2 cellular contexts compared by ENCODE assay signal in the genomic region with DNA sequence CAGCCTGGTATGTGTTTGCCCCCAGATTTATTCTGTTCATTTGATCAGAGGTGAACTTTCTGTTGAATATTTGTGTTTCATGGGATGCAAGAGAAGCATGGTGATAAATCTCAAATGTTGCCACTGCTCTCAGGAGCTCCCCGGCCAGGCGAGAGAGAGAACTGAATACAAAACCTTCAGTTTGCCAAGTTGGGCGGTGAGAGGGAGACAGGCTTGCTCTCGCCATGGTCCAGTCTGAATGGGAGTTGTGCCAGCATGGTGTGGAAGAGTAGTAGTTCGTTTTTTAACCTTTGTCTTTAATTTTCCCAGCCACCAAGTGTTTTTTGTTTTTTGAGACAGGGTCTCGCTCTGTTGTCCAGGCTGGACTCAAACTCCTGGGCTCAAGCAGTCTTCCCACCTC.
TF ChIP-seq lines count a peak whose summit lies in the region.

No MANE protein-coding gene starts in this region.

TF ChIP-seq in SK-N-SH, 30 proteins besides CTCF, POLR2A, EP300 and RAD21 (continued from another document):
- TF ChIP-seq, protein P1, sequence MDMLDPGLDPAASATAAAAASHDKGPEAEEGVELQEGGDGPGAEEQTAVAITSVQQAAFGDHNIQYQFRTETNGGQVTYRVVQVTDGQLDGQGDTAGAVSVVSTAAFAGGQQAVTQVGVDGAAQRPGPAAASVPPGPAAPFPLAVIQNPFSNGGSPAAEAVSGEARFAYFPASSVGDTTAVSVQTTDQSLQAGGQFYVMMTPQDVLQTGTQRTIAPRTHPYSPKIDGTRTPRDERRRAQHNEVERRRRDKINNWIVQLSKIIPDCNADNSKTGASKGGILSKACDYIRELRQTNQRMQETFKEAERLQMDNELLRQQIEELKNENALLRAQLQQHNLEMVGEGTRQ (IDR thresholded peaks at IDR 0.05; ENCODE audit: borderline replicate concordance, low read depth, low read length): no peak
- TF ChIP-seq RFX5 (IDR thresholded peaks at IDR 0.05; ENCODE audit: low read length) (no peak), YY1 (IDR thresholded peaks at IDR 0.05; ENCODE audit: low read depth) (no peak), JUND (IDR thresholded peaks at IDR 0.05) (no peak), FOXM1 (IDR thresholded peaks at IDR 0.05; ENCODE audit: low read depth) (no peak), NFIC (IDR thresholded peaks at IDR 0.05; ENCODE audit: borderline replicate concordance) (no peak)
- TF ChIP-seq, protein P2, sequence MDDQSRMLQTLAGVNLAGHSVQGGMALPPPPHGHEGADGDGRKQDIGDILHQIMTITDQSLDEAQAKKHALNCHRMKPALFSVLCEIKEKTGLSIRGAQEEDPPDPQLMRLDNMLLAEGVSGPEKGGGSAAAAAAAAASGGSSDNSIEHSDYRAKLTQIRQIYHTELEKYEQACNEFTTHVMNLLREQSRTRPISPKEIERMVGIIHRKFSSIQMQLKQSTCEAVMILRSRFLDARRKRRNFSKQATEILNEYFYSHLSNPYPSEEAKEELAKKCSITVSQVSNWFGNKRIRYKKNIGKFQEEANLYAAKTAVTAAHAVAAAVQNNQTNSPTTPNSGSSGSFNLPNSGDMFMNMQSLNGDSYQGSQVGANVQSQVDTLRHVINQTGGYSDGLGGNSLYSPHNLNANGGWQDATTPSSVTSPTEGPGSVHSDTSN (IDR thresholded peaks at IDR 0.05): no peak
- TF ChIP-seq, protein P3, sequence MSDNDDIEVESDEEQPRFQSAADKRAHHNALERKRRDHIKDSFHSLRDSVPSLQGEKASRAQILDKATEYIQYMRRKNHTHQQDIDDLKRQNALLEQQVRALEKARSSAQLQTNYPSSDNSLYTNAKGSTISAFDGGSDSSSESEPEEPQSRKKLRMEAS (IDR thresholded peaks at IDR 0.05; ENCODE audit: low read depth): no peak
- TF ChIP-seq, protein P4, sequence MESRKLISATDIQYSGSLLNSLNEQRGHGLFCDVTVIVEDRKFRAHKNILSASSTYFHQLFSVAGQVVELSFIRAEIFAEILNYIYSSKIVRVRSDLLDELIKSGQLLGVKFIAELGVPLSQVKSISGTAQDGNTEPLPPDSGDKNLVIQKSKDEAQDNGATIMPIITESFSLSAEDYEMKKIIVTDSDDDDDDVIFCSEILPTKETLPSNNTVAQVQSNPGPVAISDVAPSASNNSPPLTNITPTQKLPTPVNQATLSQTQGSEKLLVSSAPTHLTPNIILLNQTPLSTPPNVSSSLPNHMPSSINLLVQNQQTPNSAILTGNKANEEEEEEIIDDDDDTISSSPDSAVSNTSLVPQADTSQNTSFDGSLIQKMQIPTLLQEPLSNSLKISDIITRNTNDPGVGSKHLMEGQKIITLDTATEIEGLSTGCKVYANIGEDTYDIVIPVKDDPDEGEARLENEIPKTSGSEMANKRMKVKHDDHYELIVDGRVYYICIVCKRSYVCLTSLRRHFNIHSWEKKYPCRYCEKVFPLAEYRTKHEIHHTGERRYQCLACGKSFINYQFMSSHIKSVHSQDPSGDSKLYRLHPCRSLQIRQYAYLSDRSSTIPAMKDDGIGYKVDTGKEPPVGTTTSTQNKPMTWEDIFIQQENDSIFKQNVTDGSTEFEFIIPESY (IDR thresholded peaks at IDR 0.05; ENCODE audit: borderline replicate concordance, low read depth): no peak

TF ChIP-seq in SK-N-SH treated with all-trans-retinoic acid at 6 μM for 48 hours, 23 proteins besides CTCF, POLR2A, EP300 and RAD21 (continued from another document):
- TF ChIP-seq, protein P5, sequence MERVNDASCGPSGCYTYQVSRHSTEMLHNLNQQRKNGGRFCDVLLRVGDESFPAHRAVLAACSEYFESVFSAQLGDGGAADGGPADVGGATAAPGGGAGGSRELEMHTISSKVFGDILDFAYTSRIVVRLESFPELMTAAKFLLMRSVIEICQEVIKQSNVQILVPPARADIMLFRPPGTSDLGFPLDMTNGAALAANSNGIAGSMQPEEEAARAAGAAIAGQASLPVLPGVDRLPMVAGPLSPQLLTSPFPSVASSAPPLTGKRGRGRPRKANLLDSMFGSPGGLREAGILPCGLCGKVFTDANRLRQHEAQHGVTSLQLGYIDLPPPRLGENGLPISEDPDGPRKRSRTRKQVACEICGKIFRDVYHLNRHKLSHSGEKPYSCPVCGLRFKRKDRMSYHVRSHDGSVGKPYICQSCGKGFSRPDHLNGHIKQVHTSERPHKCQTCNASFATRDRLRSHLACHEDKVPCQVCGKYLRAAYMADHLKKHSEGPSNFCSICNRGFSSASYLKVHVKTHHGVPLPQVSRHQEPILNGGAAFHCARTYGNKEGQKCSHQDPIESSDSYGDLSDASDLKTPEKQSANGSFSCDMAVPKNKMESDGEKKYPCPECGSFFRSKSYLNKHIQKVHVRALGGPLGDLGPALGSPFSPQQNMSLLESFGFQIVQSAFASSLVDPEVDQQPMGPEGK (CRISPR knock-in tag; IDR thresholded peaks at IDR 0.05; ENCODE audit: borderline replicate concordance): no peak
- TF ChIP-seq TCF4 (CRISPR knock-in tag; IDR thresholded peaks at IDR 0.05; ENCODE audit: borderline replicate concordance) (no peak), ZNF8 (CRISPR knock-in tag; IDR thresholded peaks at IDR 0.05) (no peak), ZFP30 (CRISPR knock-in tag; IDR thresholded peaks at IDR 0.05) (no peak)
